ENCODE assay signal across 27 cellular contexts in genomic region chr17:9487406-9487805, GRCh38.
DNase-seq lines count a peak whose midpoint lies in the region; ATAC-seq, FAIRE-seq and TF ChIP-seq lines count a peak whose summit lies in the region.
"Had no signal": no experiment of that assay in that cellular context is flagged by ENCODE, and none has a peak within 500 bp of the region (broad histone marks: within the 10 kb centered on the region; RNA-seq: fewer than 3 reads in every experiment).

No MANE protein-coding gene starts in this region.

- no peak for TF ChIP-seq RAD21 in HepG2 (CRISPR knock-in tag; IDR thresholded peaks at IDR 0.05)

- H3K27ac ChIP-seq in kidney (ENCODE audit: low read depth in 2 of 2, low read length in 2 of 2): no peak overlapping the region
- no peak overlapping the region for H3K27ac ChIP-seq in right cardiac atrium (ENCODE audit: low read length)
- H3K27ac ChIP-seq in HepG2 (ENCODE audit: extremely low read length, insufficient read depth, low read length): no peak overlapping the region

- no peak for TF ChIP-seq EP300 in HepG2 (IDR thresholded peaks at IDR 0.05; ENCODE audit: low read depth in 2 of 2, low read length in 2 of 2)
- no peak for TF ChIP-seq EP300 in HepG2 (CRISPR knock-in tag; IDR thresholded peaks at IDR 0.05; ENCODE audit: borderline replicate concordance)

- H3K9ac ChIP-seq in kidney (ENCODE audit: low read length in 2 of 2) (no peak overlapping the region), HepG2 (ENCODE audit: insufficient read depth, low read depth, low read length) (no peak overlapping the region)

- intact Hi-C loops in kidney (cut with DNase I) (no loop called here), right cardiac atrium (cut with DNase I) (no loop called here), HepG2 (cut with micrococcal nuclease; ENCODE audit: unreplicated experiment) (no loop called here)

- 84% methylated on average over 7 of the region's 7 CpGs for WGBS in right cardiac atrium
- 92% methylated on average over 7 of the region's 7 CpGs for WGBS in HepG2 (ENCODE audit: low lambda C conversion rate)

- no peaks in the 10 kb centered on the region for H3K27me3 ChIP-seq in right cardiac atrium (ENCODE audit: control insufficient read depth, insufficient read depth)
- H3K27me3 ChIP-seq in HepG2 (ENCODE audit: control insufficient read depth in 1 of 2, insufficient read depth in 2 of 2, low read length in 2 of 2): no peaks in the 10 kb centered on the region

- CTCF ChIA-PET in HepG2 (lab: Yijun Ruan, JAX; ENCODE audit: low intra/inter-chr PET ratio, low total read pairs): no interaction called here

- ATAC-seq in right cardiac atrium (no peak), HepG2 (no peak)
- ATAC-seq: GM12878, GM23338, K562, PC-3, SK-N-SH treated with all-trans-retinoic acid at 6 μM for 48 hours had no signal

- H3K4me1 ChIP-seq in kidney (ENCODE audit: control insufficient read depth in 1 of 2, insufficient read depth in 1 of 2, low read depth in 1 of 2, low read length in 2 of 2) (no peaks in the 10 kb centered on the region), right cardiac atrium (ENCODE audit: control insufficient read depth, insufficient read depth, low read length) (no peaks in the 10 kb centered on the region), HepG2 (ENCODE audit: insufficient read depth, low read length) (no peaks in the 10 kb centered on the region; the same call in 1 of the 2 replicates)
- H3K4me1 ChIP-seq: Caco-2 had no signal

- FAIRE-seq in kidney (lab: Jason Lieb, UNC): no peak
- no peak for FAIRE-seq in HepG2 (lab: Jason Lieb, UNC)
- FAIRE-seq: GM12878, K562 had no signal

- no peak for TF ChIP-seq POLR2A in HepG2 (IDR thresholded peaks at IDR 0.05; ENCODE audit: insufficient read depth in 1 of 2, low read depth in 2 of 2, low read length in 2 of 2)

- BruUV-seq in HepG2 (replicated peaks; lab: Mats Ljungman, UMichigan): no TSS peak

- POLR2A ChIA-PET in HepG2 (lab: Yijun Ruan, JAX): no interaction called here

- no peaks in the 10 kb centered on the region for H4K20me1 ChIP-seq in HepG2 (ENCODE audit: insufficient read depth, low read length)

- in situ Hi-C loops in HepG2 (cut with HindIII; ENCODE audit: extremely low pct_ligation_motif_present, low pct_unique_long_range_greater_than_20kb): no loop called here

- DNase-seq in NCI-H526 treated with DMSO at 0.1 percent for 48 hours (lab: John Stamatoyannopoulos, UW): peak; percentile 19
- DNase-seq in brain pericyte (ENCODE audit: low read depth, low spot score): peak; percentile 41
- peak; percentile 36 for DNase-seq in iris pigment epithelial cell (ENCODE audit: low read depth)
- no peak for DNase-seq in kidney
- DNase-seq in right cardiac atrium: no peak
- no peak for DNase-seq in HepG2 (ENCODE audit: low spot score)
- no peak for DNase-seq in SKM-1 (lab: John Stamatoyannopoulos, UW; ENCODE audit: unreplicated experiment)
- DNase-seq: C1 segment of cervical spinal cord; Caco-2; CD4-positive, alpha-beta memory T cell; EL; GDM1; HCEC 1CT; Kasumi-1; NCI-H1092 treated with DMSO at 0.1 percent for 48 hours; NCI-H1436; NCI-H187; NCI-H2081 treated with DMSO at 0.1 percent for 48 hours; NCI-H2171; NCI-H345; NCI-H510A treated with DMSO at 0.1 percent for 48 hours; NCI-H774; PC-3 had no signal

- H3K9me3 ChIP-seq in kidney (ENCODE audit: control insufficient read depth in 1 of 2, low read length in 2 of 2) (no peaks in the 10 kb centered on the region), right cardiac atrium (ENCODE audit: control insufficient read depth, low read length) (no peaks in the 10 kb centered on the region), HepG2 (ENCODE audit: low read length) (no peaks in the 10 kb centered on the region)
- H3K9me3 ChIP-seq: Caco-2 had no signal

- H3K4me3 ChIP-seq in kidney (ENCODE audit: low read length in 2 of 2): no peak overlapping the region
- H3K4me3 ChIP-seq in right cardiac atrium (ENCODE audit: low read length): no peak overlapping the region
- no peak overlapping the region for H3K4me3 ChIP-seq in HepG2 (replicated peaks in 1 of 3; ENCODE audit: insufficient read depth in 1 of 3, low read depth in 2 of 3, low read length in 3 of 3)
- H3K4me3 ChIP-seq: GM12878, GM23338, K562 had no signal

- H3K79me2 ChIP-seq in HepG2 (ENCODE audit: insufficient read depth, low read length): no peaks in the 10 kb centered on the region

- peaks cover 0 to 3% of the 10 kb centered on the region in 2 donors for H3K36me3 ChIP-seq in kidney (ENCODE audit: control insufficient read depth in 1 of 2, insufficient read depth in 2 of 2, low read length in 2 of 2)
- no peaks in the 10 kb centered on the region for H3K36me3 ChIP-seq in HepG2 (replicated peaks in 1 of 2; ENCODE audit: control insufficient read depth in 1 of 2, insufficient read depth in 2 of 2, low read length in 2 of 2)

- H3K4me2 ChIP-seq in HepG2 (ENCODE audit: low read depth, low read length): no peak overlapping the region
- H3K4me2 ChIP-seq: GM23338 had no signal

- TF ChIP-seq CTCF in kidney (IDR thresholded peaks at IDR 0.05; ENCODE audit: borderline replicate concordance, extremely low read depth, insufficient read depth) (no peak), HepG2 (CRISPR knock-in tag; IDR thresholded peaks at IDR 0.05) (no peak)

- no peak overlapping the region for H2AFZ ChIP-seq in HepG2 (ENCODE audit: low read length)
- H2AFZ ChIP-seq: GM23338 had no signal

TF ChIP-seq in HepG2, 621 proteins besides CTCF, POLR2A, EP300 and RAD21:
- TF ChIP-seq HMG20B (CRISPR knock-in tag; conservative IDR thresholded peaks at IDR 0.05): no peak
- no peak for TF ChIP-seq AGO2 (optimal IDR thresholded peaks at IDR 0.05; ENCODE audit: low read depth, low read length)
- TF ChIP-seq ISL2 (CRISPR knock-in tag; IDR thresholded peaks at IDR 0.05): no peak
- no peak for TF ChIP-seq ZNF879 (CRISPR knock-in tag; IDR thresholded peaks at IDR 0.05)
- TF ChIP-seq GTF3A (CRISPR knock-in tag; conservative IDR thresholded peaks at IDR 0.05): no peak
- no peak for TF ChIP-seq HNF1A (IDR thresholded peaks at IDR 0.05; ENCODE audit: low read depth)
- TF ChIP-seq HNF1A (CRISPR knock-in tag; IDR thresholded peaks at IDR 0.05; ENCODE audit: borderline replicate concordance): no peak
- TF ChIP-seq ZNF543 (CRISPR knock-in tag; IDR thresholded peaks at IDR 0.05): no peak
- TF ChIP-seq ZNF20 (CRISPR knock-in tag; IDR thresholded peaks at IDR 0.05): no peak
- TF ChIP-seq ZNF766 (CRISPR knock-in tag; IDR thresholded peaks at IDR 0.05; ENCODE audit: borderline replicate concordance): no peak
- TF ChIP-seq RFX1 (IDR thresholded peaks at IDR 0.05): no peak
- TF ChIP-seq ZNF10 (CRISPR knock-in tag; IDR thresholded peaks at IDR 0.05; ENCODE audit: borderline replicate concordance, low read depth): no peak

Comparison
In these comparisons a context has a peak if more than half of its experiments do, and no peak if none do; other contexts are left out.
1. DNase-seq: peak in NCI-H526 treated with DMSO at 0.1 percent for 48 hours (single experiment), brain pericyte (single experiment) and iris pigment epithelial cell (single experiment); none in kidney (single experiment), right cardiac atrium (0 of 3), HepG2 (single experiment) and SKM-1 (single experiment).